ENCODE assay signal across 8 cellular contexts in the genomic region with DNA sequence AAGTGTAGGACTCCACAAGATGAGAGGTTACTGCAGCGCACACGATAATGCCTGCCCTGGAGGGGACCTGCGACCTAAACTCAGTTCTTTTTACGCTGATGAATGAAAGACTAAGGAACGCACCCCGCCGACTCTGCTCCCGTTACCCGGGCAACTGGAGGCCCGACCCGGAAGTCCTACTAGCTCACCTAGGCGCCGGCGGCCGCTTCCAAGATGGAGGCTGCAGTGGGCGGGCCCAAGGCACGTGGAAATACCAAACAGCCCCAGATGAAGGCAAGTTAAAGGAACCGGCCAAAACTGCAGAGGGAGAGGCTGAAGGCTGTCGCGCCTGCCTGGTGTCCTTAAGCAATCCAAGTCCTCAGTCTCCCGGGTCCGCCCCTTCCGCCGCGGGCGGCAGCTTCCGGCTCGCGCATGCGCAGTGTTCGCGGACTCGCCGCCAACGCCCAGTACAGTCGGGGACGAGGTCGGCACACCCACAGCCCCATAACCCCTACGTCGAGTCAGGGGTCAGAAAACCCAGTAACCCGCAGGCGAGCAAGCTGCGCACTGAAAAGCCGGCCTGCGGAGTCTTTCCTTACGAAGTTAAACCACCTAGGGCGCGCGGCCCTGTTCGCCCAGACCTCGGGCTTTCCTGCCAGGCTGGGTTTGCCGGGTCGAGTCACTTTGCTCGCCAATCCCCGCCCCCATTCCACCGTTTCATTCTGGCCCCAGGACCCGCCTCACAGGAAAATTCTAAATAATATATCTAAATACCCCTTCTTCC. TPM values are rescaled to one million over a fixed set of nuclear protein-coding genes. Genes with fewer than 3 reads are reported as not detected.
A peak's percentile ranks its signal among the peaks of the same experiment; 100 is the strongest.
DNase-seq lines count a peak whose midpoint lies in the region; ATAC-seq lines count a peak whose summit lies in the region.

A gene with protein sequence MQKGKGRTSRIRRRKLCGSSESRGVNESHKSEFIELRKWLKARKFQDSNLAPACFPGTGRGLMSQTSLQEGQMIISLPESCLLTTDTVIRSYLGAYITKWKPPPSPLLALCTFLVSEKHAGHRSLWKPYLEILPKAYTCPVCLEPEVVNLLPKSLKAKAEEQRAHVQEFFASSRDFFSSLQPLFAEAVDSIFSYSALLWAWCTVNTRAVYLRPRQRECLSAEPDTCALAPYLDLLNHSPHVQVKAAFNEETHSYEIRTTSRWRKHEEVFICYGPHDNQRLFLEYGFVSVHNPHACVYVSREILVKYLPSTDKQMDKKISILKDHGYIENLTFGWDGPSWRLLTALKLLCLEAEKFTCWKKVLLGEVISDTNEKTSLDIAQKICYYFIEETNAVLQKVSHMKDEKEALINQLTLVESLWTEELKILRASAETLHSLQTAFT (minus strand): TSS at position 368 of the 763 bp plus-strand sequence. CDS start 1,638 bp downstream, outside the sequence.

- peak within 1 kb of the TSS; percentile 95 to 99 (median 98) for H3K27ac Mint-ChIP-seq in CD8-positive, alpha-beta memory T cell
- H3K27ac Mint-ChIP-seq in memory B cell: peak within 1 kb of the TSS; percentile 96

- peak; percentile 88 to 93 (median 92) for DNase-seq in CD8-positive, alpha-beta memory T cell
- DNase-seq in HS-5 (ENCODE audit: low read depth) (peak; percentile 88), memory B cell (ENCODE audit: low spot score in 2 of 2) (peak; percentile 92 to 97)
- DNase-seq in NK-92 treated with Interleukin-12 subunit alpha and Interleukin-12 subunit beta, amount 100 ng/mL, for 24 hours (lab: John Stamatoyannopoulos, UW): peak; percentile 90
- DNase-seq in activated CD8-positive, alpha-beta memory T cell treated with anti-CD3 and anti-CD28 coated beads for 24 hours: peak; percentile 99
- peak; percentile 84 to 87 (median 87) for DNase-seq in effector memory CD4-positive, alpha-beta T cell
- peak; percentile 85 for DNase-seq in stimulated activated CD8-positive, alpha-beta memory T cell treated with anti-CD3 and anti-CD28 coated beads, Interleukin-12 subunit alpha, Interleukin-12 subunit beta, amount 100 ng/mL, for 24 hours (ENCODE audit: extremely low read depth)

- H3K27ac ChIP-seq in CD8-positive, alpha-beta memory T cell (ENCODE audit: low read depth, low read length): peak within 1 kb of the TSS; percentile 83
- peak within 1 kb of the TSS; percentile 86 for H3K27ac ChIP-seq in effector memory CD4-positive, alpha-beta T cell (ENCODE audit: insufficient read depth, low read length, poor library complexity, severe bottlenecking)

- H3K4me1 Mint-ChIP-seq in CD8-positive, alpha-beta memory T cell: peaks cover 22 to 35% (median 23%) of the 10 kb centered on the region in 3 donors
- peaks cover 4% of the 10 kb centered on the region for H3K4me1 Mint-ChIP-seq in memory B cell

- peak; percentile 60 for ATAC-seq in GM19468 (IDR thresholded peaks at IDR 0.05; ENCODE audit: extremely low read depth, unreplicated experiment)
- ATAC-seq in memory B cell (ENCODE audit: low read depth): peak; percentile 88

- H3K27me3 Mint-ChIP-seq in CD8-positive, alpha-beta memory T cell: peaks cover 2 to 3% of the 10 kb centered on the region in 2 donors
- H3K27me3 Mint-ChIP-seq in memory B cell: no peaks in the 10 kb centered on the region

- H3K36me3 Mint-ChIP-seq in CD8-positive, alpha-beta memory T cell: peaks cover 0 to 42% (median 11%) of the 10 kb centered on the region in 3 donors
- peaks cover 12% of the 10 kb centered on the region for H3K36me3 Mint-ChIP-seq in memory B cell

- H3K36me3 ChIP-seq in CD8-positive, alpha-beta memory T cell (ENCODE audit: insufficient read depth, low read length): peaks cover 23% of the 10 kb centered on the region
- H3K36me3 ChIP-seq in effector memory CD4-positive, alpha-beta T cell (ENCODE audit: control insufficient read depth, insufficient read depth, low read length): peaks cover 27% of the 10 kb centered on the region

- CTCF ChIA-PET in CD8-positive, alpha-beta memory T cell (lab: Charles Lee): interaction anchor here (0.6 to 2.2 kb wide), 6 partner anchors 9 to 150 kb away, joined by 3 to 14 read pairs (median 4); a partner anchor contains a TSS

- peak within 1 kb of the TSS; percentile 93 to 97 (median 97) for H3K4me3 Mint-ChIP-seq in CD8-positive, alpha-beta memory T cell
- H3K4me3 Mint-ChIP-seq in memory B cell: peak within 1 kb of the TSS; percentile 93

- no peaks in the 10 kb centered on the region for H3K9me3 Mint-ChIP-seq in CD8-positive, alpha-beta memory T cell
- no peaks in the 10 kb centered on the region for H3K9me3 Mint-ChIP-seq in memory B cell

- POLR2A ChIA-PET in CD8-positive, alpha-beta memory T cell (lab: Charles Lee): interaction anchor here (0.6 to 2.1 kb wide), 6 partner anchors 10 to 226 kb away, joined by 3 to 21 read pairs (median 3); a partner anchor contains a TSS

- H3K4me1 ChIP-seq in CD8-positive, alpha-beta memory T cell (ENCODE audit: insufficient read depth, low read length): peaks cover 10% of the 10 kb centered on the region
- H3K4me1 ChIP-seq in effector memory CD4-positive, alpha-beta T cell (ENCODE audit: control insufficient read depth, insufficient read depth, low read length, poor library complexity, severe bottlenecking): no peaks in the 10 kb centered on the region

- H3K27me3 ChIP-seq in CD8-positive, alpha-beta memory T cell (ENCODE audit: insufficient read depth, low read length, poor library complexity, severe bottlenecking): no peaks in the 10 kb centered on the region
- no peaks in the 10 kb centered on the region for H3K27me3 ChIP-seq in effector memory CD4-positive, alpha-beta T cell (replicated peaks; ENCODE audit: control insufficient read depth, insufficient read depth, low read length, poor library complexity, severe bottlenecking)

- peak within 1 kb of the TSS; percentile 95 for H3K4me3 ChIP-seq in CD8-positive, alpha-beta memory T cell (ENCODE audit: low read length)
- H3K4me3 ChIP-seq in effector memory CD4-positive, alpha-beta T cell (ENCODE audit: insufficient read depth, low read depth, low read length, poor library complexity, severe bottlenecking): peak within 1 kb of the TSS; percentile 89

- H3K9me3 ChIP-seq in CD8-positive, alpha-beta memory T cell (ENCODE audit: low read length): no peaks in the 10 kb centered on the region
- no peaks in the 10 kb centered on the region for H3K9me3 ChIP-seq in effector memory CD4-positive, alpha-beta T cell (ENCODE audit: control insufficient read depth, low read length)

RNA-seq across cellular contexts. Expression of the gene that starts here (rescaled TPM):
- total RNA-seq in CD8-positive, alpha-beta memory T cell: 10 to 100 TPM; 20.2 to 20.5 TPM
- polyA plus RNA-seq in CD8-positive, alpha-beta memory T cell: 8.0 TPM

Comparison
In these comparisons a context has a peak if more than half of its experiments do, and no peak if none do; other contexts are left out.
1. Peak in every context shown above with its lines: DNase-seq, ATAC-seq, H3K4me3 ChIP-seq and H3K27ac ChIP-seq.